In the genomic region with DNA sequence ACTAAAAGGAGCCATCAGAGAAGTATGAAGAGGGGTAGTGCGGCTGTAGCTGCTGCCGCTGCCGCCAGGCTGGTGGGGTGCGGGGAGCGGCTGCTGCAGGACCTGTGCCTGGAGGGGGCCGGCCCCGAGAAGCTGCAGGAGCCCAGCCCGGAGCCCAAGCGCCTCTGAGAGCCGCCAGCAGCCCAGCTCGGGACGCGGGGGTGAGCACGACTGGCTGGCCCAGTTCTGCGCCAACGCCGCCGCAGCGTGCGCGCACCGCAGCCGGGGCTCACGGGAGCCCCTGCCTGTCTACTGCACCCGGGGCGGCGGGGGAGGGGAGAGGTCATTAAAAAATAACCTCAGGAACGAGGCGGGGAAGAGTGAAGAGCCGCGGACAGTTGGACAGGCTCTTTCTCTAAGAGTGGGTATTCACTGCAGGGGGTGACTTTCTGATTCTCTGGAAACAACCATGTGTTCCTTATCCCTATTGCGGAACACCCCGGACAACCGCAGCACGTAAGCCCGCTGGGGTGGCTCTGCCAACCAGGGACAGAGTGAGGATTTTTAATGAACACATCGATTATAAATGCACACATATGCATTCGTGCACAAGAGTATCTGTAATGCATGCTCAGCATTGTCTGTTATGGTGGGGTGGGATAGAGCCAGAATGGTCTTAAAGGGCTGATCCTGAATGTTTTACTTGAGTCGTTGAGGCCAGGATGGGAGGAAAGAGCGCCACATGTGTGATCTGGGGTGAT, we compare ENCODE assay signal across 1 cellular context.
TF ChIP-seq lines count a peak whose summit lies in the region.

No MANE protein-coding gene starts in this region.

TF ChIP-seq in HepG2, 621 proteins besides CTCF, POLR2A, EP300 and RAD21 (continued from another document and continues in another):
- TF ChIP-seq KLF16 (CRISPR knock-in tag; IDR thresholded peaks at IDR 0.05) (peak in 1 of 2 experiments; percentile 39; a peak in 1 of 4 replicates), ZBTB4 (CRISPR knock-in tag; IDR thresholded peaks at IDR 0.05; ENCODE audit: borderline replicate concordance) (no peak), FIP1L1 (IDR thresholded peaks at IDR 0.05; ENCODE audit: borderline replicate concordance, insufficient read depth, low read depth, low read length) (no peak), HNF4A (CRISPR knock-in tag; IDR thresholded peaks at IDR 0.05) (no peak), ZNF83 (CRISPR knock-in tag; IDR thresholded peaks at IDR 0.05; ENCODE audit: borderline replicate concordance) (no peak), LCORL (IDR thresholded peaks at IDR 0.05) (no peak), LCORL (CRISPR knock-in tag; IDR thresholded peaks at IDR 0.05) (no peak; the same call in 1 of the 2 replicates), GATAD2A (CRISPR knock-in tag; IDR thresholded peaks at IDR 0.05) (no peak), ATRX (CRISPR knock-in tag; IDR thresholded peaks at IDR 0.05; ENCODE audit: borderline replicate concordance) (no peak), CREM (IDR thresholded peaks at IDR 0.05) (no peak), CREM (CRISPR knock-in tag; IDR thresholded peaks at IDR 0.05) (no peak), KDM2A (CRISPR knock-in tag; IDR thresholded peaks at IDR 0.05; ENCODE audit: borderline replicate concordance, low read depth) (peak; percentile 85; the same call in 1 of the 2 replicates), SYNCRIP (IDR thresholded peaks at IDR 0.05; ENCODE audit: insufficient read depth, low read depth, low read length) (no peak), ZBTB14 (CRISPR knock-in tag; IDR thresholded peaks at IDR 0.05) (peak; percentile 74), SP1 (IDR thresholded peaks at IDR 0.05) (no peak), SP1 (CRISPR knock-in tag; IDR thresholded peaks at IDR 0.05) (no peak), NONO (IDR thresholded peaks at IDR 0.05) (no peak), NONO (CRISPR knock-in tag; conservative IDR thresholded peaks at IDR 0.05) (0 out of 2 replicates have a peak, but pooled peaks have one; percentile 36), SNRNP70 (IDR thresholded peaks at IDR 0.05; ENCODE audit: low read depth, low read length) (no peak), ZNF512B (CRISPR knock-in tag; IDR thresholded peaks at IDR 0.05; ENCODE audit: borderline replicate concordance) (no peak), KLF15 (CRISPR knock-in tag; IDR thresholded peaks at IDR 0.05; ENCODE audit: borderline replicate concordance) (no peak), XRCC5 (optimal IDR thresholded peaks at IDR 0.05; ENCODE audit: low read length) (no peak), ZNF512 (CRISPR knock-in tag; IDR thresholded peaks at IDR 0.05) (no peak), ZNF709 (CRISPR knock-in tag; IDR thresholded peaks at IDR 0.05) (no peak)
- TF ChIP-seq, protein P1, sequence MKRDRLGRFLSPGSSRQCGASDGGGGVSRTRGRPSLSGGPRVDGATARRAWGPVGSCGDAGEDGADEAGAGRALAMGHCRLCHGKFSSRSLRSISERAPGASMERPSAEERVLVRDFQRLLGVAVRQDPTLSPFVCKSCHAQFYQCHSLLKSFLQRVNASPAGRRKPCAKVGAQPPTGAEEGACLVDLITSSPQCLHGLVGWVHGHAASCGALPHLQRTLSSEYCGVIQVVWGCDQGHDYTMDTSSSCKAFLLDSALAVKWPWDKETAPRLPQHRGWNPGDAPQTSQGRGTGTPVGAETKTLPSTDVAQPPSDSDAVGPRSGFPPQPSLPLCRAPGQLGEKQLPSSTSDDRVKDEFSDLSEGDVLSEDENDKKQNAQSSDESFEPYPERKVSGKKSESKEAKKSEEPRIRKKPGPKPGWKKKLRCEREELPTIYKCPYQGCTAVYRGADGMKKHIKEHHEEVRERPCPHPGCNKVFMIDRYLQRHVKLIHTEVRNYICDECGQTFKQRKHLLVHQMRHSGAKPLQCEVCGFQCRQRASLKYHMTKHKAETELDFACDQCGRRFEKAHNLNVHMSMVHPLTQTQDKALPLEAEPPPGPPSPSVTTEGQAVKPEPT (CRISPR knock-in tag; IDR thresholded peaks at IDR 0.05; ENCODE audit: low read depth) = no peak
- TF ChIP-seq, protein P2, sequence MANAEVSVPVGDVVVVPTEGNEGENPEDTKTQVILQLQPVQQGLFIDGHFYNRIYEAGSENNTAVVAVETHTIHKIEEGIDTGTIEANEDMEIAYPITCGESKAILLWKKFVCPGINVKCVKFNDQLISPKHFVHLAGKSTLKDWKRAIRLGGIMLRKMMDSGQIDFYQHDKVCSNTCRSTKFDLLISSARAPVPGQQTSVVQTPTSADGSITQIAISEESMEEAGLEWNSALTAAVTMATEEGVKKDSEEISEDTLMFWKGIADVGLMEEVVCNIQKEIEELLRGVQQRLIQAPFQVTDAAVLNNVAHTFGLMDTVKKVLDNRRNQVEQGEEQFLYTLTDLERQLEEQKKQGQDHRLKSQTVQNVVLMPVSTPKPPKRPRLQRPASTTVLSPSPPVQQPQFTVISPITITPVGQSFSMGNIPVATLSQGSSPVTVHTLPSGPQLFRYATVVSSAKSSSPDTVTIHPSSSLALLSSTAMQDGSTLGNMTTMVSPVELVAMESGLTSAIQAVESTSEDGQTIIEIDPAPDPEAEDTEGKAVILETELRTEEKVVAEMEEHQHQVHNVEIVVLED (CRISPR knock-in tag; IDR thresholded peaks at IDR 0.05; ENCODE audit: borderline replicate concordance) = peak; percentile 63
- TF ChIP-seq, protein P3, sequence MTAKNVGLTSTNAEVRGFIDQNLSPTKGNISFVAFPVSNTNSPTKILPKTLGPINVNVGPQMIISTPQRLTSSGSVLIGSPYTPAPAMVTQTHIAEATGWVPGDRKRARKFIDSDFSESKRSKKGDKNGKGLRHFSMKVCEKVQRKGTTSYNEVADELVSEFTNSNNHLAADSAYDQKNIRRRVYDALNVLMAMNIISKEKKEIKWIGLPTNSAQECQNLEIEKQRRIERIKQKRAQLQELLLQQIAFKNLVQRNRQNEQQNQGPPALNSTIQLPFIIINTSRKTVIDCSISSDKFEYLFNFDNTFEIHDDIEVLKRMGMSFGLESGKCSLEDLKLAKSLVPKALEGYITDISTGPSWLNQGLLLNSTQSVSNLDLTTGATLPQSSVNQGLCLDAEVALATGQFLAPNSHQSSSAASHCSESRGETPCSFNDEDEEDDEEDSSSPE (CRISPR knock-in tag; IDR thresholded peaks at IDR 0.05) = no peak; the same call in 1 of the 2 replicates
- TF ChIP-seq, protein P4, sequence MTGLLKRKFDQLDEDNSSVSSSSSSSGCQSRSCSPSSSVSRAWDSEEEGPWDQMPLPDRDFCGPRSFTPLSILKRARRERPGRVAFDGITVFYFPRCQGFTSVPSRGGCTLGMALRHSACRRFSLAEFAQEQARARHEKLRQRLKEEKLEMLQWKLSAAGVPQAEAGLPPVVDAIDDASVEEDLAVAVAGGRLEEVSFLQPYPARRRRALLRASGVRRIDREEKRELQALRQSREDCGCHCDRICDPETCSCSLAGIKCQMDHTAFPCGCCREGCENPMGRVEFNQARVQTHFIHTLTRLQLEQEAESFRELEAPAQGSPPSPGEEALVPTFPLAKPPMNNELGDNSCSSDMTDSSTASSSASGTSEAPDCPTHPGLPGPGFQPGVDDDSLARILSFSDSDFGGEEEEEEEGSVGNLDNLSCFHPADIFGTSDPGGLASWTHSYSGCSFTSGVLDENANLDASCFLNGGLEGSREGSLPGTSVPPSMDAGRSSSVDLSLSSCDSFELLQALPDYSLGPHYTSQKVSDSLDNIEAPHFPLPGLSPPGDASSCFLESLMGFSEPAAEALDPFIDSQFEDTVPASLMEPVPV (CRISPR knock-in tag; IDR thresholded peaks at IDR 0.05) = no peak
